ENCODE assay signal across 1 cellular context in the genomic region with DNA sequence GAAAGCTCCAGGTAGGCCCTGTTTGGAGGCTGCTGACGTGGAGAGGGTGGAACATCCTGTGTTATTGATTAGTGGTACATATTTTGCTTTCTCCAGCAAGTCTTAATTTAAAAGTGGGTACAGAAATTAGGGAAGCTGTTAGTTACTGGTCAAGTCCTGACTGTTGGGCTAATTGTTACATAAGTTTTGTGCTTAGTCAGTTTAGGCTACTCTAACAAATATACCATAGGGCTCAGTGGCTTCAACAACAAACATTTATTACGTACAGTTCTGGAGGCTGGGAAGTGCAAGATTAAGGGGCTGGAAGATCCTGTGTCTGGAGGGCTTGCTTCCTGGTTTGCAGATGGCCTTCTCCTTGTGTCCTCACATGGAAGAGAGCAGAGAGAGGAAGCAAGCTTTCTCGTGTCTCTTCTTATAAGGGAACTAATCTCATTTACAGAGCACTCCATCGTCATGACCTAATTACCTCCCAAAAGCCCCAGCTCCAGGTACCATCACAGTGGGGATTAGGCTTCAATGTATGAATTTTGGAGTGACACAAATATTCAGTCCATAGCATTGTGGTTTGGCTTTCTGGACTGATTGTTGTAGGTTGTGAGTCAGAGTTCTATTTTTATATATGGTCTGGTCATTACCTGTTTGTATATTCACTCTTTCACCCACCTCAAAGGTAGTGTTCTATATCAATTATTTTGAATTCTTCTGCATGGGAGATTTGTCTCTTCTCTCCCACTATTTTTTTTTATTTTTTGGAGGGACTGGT.
TF ChIP-seq lines count a peak whose summit lies in the region.

No MANE protein-coding gene starts in this region.

TF ChIP-seq in K562, 482 proteins besides CTCF, POLR2A, EP300 and RAD21 (continues in another document):
- TF ChIP-seq, protein P1, sequence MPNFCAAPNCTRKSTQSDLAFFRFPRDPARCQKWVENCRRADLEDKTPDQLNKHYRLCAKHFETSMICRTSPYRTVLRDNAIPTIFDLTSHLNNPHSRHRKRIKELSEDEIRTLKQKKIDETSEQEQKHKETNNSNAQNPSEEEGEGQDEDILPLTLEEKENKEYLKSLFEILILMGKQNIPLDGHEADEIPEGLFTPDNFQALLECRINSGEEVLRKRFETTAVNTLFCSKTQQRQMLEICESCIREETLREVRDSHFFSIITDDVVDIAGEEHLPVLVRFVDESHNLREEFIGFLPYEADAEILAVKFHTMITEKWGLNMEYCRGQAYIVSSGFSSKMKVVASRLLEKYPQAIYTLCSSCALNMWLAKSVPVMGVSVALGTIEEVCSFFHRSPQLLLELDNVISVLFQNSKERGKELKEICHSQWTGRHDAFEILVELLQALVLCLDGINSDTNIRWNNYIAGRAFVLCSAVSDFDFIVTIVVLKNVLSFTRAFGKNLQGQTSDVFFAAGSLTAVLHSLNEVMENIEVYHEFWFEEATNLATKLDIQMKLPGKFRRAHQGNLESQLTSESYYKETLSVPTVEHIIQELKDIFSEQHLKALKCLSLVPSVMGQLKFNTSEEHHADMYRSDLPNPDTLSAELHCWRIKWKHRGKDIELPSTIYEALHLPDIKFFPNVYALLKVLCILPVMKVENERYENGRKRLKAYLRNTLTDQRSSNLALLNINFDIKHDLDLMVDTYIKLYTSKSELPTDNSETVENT (CRISPR knock-in tag; IDR thresholded peaks at IDR 0.05) = no peak
- no peak for TF ChIP-seq RBM15 (IDR thresholded peaks at IDR 0.05; ENCODE audit: insufficient read depth, low read length)
- TF ChIP-seq SOX6 (IDR thresholded peaks at IDR 0.05) = 0 out of 2 replicates have a peak, but pooled peaks have one; percentile 20
- no peak for TF ChIP-seq NR4A1 (CRISPR knock-in tag; IDR thresholded peaks at IDR 0.05)
- 0 out of 2 replicates have a peak, but pooled peaks have one; percentile 20 for TF ChIP-seq NR4A1 (tag; IDR thresholded peaks at IDR 0.05)
- TF ChIP-seq HMG20A (CRISPR knock-in tag; conservative IDR thresholded peaks at IDR 0.05) = no peak
- TF ChIP-seq, protein P2, sequence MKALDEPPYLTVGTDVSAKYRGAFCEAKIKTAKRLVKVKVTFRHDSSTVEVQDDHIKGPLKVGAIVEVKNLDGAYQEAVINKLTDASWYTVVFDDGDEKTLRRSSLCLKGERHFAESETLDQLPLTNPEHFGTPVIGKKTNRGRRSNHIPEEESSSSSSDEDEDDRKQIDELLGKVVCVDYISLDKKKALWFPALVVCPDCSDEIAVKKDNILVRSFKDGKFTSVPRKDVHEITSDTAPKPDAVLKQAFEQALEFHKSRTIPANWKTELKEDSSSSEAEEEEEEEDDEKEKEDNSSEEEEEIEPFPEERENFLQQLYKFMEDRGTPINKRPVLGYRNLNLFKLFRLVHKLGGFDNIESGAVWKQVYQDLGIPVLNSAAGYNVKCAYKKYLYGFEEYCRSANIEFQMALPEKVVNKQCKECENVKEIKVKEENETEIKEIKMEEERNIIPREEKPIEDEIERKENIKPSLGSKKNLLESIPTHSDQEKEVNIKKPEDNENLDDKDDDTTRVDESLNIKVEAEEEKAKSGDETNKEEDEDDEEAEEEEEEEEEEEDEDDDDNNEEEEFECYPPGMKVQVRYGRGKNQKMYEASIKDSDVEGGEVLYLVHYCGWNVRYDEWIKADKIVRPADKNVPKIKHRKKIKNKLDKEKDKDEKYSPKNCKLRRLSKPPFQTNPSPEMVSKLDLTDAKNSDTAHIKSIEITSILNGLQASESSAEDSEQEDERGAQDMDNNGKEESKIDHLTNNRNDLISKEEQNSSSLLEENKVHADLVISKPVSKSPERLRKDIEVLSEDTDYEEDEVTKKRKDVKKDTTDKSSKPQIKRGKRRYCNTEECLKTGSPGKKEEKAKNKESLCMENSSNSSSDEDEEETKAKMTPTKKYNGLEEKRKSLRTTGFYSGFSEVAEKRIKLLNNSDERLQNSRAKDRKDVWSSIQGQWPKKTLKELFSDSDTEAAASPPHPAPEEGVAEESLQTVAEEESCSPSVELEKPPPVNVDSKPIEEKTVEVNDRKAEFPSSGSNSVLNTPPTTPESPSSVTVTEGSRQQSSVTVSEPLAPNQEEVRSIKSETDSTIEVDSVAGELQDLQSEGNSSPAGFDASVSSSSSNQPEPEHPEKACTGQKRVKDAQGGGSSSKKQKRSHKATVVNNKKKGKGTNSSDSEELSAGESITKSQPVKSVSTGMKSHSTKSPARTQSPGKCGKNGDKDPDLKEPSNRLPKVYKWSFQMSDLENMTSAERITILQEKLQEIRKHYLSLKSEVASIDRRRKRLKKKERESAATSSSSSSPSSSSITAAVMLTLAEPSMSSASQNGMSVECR (CRISPR knock-in tag; IDR thresholded peaks at IDR 0.05) = no peak
- TF ChIP-seq, protein P3, sequence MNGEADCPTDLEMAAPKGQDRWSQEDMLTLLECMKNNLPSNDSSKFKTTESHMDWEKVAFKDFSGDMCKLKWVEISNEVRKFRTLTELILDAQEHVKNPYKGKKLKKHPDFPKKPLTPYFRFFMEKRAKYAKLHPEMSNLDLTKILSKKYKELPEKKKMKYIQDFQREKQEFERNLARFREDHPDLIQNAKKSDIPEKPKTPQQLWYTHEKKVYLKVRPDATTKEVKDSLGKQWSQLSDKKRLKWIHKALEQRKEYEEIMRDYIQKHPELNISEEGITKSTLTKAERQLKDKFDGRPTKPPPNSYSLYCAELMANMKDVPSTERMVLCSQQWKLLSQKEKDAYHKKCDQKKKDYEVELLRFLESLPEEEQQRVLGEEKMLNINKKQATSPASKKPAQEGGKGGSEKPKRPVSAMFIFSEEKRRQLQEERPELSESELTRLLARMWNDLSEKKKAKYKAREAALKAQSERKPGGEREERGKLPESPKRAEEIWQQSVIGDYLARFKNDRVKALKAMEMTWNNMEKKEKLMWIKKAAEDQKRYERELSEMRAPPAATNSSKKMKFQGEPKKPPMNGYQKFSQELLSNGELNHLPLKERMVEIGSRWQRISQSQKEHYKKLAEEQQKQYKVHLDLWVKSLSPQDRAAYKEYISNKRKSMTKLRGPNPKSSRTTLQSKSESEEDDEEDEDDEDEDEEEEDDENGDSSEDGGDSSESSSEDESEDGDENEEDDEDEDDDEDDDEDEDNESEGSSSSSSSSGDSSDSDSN (IDR thresholded peaks at IDR 0.05; ENCODE audit: borderline replicate concordance in 1 of 2, low read depth in 2 of 2, low read length in 2 of 2) = no peak
- no peak for TF ChIP-seq MYBL2 (IDR thresholded peaks at IDR 0.05; ENCODE audit: low read depth)
- TF ChIP-seq MYBL2 (CRISPR knock-in tag; IDR thresholded peaks at IDR 0.05; ENCODE audit: borderline replicate concordance) = no peak
- TF ChIP-seq ARNT (IDR thresholded peaks at IDR 0.05) = 0 out of 4 replicates have a peak, but pooled peaks of 1 of the 2 experiments have one; percentile 4
- TF ChIP-seq, protein P4, sequence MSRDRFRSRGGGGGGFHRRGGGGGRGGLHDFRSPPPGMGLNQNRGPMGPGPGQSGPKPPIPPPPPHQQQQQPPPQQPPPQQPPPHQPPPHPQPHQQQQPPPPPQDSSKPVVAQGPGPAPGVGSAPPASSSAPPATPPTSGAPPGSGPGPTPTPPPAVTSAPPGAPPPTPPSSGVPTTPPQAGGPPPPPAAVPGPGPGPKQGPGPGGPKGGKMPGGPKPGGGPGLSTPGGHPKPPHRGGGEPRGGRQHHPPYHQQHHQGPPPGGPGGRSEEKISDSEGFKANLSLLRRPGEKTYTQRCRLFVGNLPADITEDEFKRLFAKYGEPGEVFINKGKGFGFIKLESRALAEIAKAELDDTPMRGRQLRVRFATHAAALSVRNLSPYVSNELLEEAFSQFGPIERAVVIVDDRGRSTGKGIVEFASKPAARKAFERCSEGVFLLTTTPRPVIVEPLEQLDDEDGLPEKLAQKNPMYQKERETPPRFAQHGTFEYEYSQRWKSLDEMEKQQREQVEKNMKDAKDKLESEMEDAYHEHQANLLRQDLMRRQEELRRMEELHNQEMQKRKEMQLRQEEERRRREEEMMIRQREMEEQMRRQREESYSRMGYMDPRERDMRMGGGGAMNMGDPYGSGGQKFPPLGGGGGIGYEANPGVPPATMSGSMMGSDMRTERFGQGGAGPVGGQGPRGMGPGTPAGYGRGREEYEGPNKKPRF (IDR thresholded peaks at IDR 0.05; ENCODE audit: low read depth, low read length) = no peak
- TF ChIP-seq ZBTB8A (IDR thresholded peaks at IDR 0.05; ENCODE audit: partially characterized antibody) = no peak
- no peak for TF ChIP-seq ZNF41 (CRISPR knock-in tag; conservative IDR thresholded peaks at IDR 0.05)
- TF ChIP-seq ZNF431 (CRISPR knock-in tag; IDR thresholded peaks at IDR 0.05) = 0 out of 2 replicates have a peak, but pooled peaks have one; percentile 14
- TF ChIP-seq, protein P5, sequence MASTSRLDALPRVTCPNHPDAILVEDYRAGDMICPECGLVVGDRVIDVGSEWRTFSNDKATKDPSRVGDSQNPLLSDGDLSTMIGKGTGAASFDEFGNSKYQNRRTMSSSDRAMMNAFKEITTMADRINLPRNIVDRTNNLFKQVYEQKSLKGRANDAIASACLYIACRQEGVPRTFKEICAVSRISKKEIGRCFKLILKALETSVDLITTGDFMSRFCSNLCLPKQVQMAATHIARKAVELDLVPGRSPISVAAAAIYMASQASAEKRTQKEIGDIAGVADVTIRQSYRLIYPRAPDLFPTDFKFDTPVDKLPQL (IDR thresholded peaks at IDR 0.05; ENCODE audit: extremely low read depth, insufficient read length) = no peak
- TF ChIP-seq YY1 (IDR thresholded peaks at IDR 0.05; ENCODE audit: borderline replicate concordance in 1 of 3, control insufficient read depth in 1 of 3, extremely low read depth in 1 of 3, insufficient read depth in 3 of 3, insufficient read length in 1 of 3, insufficient replicate concordance in 2 of 3, low read depth in 1 of 3, low read length in 2 of 3) = no peak
- 0 out of 2 replicates have a peak, but pooled peaks have one; percentile 4 for TF ChIP-seq EHMT2 (IDR thresholded peaks at IDR 0.05)
- TF ChIP-seq, protein P6, sequence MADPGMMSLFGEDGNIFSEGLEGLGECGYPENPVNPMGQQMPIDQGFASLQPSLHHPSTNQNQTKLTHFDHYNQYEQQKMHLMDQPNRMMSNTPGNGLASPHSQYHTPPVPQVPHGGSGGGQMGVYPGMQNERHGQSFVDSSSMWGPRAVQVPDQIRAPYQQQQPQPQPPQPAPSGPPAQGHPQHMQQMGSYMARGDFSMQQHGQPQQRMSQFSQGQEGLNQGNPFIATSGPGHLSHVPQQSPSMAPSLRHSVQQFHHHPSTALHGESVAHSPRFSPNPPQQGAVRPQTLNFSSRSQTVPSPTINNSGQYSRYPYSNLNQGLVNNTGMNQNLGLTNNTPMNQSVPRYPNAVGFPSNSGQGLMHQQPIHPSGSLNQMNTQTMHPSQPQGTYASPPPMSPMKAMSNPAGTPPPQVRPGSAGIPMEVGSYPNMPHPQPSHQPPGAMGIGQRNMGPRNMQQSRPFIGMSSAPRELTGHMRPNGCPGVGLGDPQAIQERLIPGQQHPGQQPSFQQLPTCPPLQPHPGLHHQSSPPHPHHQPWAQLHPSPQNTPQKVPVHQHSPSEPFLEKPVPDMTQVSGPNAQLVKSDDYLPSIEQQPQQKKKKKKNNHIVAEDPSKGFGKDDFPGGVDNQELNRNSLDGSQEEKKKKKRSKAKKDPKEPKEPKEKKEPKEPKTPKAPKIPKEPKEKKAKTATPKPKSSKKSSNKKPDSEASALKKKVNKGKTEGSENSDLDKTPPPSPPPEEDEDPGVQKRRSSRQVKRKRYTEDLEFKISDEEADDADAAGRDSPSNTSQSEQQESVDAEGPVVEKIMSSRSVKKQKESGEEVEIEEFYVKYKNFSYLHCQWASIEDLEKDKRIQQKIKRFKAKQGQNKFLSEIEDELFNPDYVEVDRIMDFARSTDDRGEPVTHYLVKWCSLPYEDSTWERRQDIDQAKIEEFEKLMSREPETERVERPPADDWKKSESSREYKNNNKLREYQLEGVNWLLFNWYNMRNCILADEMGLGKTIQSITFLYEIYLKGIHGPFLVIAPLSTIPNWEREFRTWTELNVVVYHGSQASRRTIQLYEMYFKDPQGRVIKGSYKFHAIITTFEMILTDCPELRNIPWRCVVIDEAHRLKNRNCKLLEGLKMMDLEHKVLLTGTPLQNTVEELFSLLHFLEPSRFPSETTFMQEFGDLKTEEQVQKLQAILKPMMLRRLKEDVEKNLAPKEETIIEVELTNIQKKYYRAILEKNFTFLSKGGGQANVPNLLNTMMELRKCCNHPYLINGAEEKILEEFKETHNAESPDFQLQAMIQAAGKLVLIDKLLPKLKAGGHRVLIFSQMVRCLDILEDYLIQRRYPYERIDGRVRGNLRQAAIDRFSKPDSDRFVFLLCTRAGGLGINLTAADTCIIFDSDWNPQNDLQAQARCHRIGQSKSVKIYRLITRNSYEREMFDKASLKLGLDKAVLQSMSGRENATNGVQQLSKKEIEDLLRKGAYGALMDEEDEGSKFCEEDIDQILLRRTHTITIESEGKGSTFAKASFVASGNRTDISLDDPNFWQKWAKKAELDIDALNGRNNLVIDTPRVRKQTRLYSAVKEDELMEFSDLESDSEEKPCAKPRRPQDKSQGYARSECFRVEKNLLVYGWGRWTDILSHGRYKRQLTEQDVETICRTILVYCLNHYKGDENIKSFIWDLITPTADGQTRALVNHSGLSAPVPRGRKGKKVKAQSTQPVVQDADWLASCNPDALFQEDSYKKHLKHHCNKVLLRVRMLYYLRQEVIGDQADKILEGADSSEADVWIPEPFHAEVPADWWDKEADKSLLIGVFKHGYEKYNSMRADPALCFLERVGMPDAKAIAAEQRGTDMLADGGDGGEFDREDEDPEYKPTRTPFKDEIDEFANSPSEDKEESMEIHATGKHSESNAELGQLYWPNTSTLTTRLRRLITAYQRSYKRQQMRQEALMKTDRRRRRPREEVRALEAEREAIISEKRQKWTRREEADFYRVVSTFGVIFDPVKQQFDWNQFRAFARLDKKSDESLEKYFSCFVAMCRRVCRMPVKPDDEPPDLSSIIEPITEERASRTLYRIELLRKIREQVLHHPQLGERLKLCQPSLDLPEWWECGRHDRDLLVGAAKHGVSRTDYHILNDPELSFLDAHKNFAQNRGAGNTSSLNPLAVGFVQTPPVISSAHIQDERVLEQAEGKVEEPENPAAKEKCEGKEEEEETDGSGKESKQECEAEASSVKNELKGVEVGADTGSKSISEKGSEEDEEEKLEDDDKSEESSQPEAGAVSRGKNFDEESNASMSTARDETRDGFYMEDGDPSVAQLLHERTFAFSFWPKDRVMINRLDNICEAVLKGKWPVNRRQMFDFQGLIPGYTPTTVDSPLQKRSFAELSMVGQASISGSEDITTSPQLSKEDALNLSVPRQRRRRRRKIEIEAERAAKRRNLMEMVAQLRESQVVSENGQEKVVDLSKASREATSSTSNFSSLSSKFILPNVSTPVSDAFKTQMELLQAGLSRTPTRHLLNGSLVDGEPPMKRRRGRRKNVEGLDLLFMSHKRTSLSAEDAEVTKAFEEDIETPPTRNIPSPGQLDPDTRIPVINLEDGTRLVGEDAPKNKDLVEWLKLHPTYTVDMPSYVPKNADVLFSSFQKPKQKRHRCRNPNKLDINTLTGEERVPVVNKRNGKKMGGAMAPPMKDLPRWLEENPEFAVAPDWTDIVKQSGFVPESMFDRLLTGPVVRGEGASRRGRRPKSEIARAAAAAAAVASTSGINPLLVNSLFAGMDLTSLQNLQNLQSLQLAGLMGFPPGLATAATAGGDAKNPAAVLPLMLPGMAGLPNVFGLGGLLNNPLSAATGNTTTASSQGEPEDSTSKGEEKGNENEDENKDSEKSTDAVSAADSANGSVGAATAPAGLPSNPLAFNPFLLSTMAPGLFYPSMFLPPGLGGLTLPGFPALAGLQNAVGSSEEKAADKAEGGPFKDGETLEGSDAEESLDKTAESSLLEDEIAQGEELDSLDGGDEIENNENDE (IDR thresholded peaks at IDR 0.05; ENCODE audit: low read depth, low read length) = no peak
- TF ChIP-seq, protein P7, sequence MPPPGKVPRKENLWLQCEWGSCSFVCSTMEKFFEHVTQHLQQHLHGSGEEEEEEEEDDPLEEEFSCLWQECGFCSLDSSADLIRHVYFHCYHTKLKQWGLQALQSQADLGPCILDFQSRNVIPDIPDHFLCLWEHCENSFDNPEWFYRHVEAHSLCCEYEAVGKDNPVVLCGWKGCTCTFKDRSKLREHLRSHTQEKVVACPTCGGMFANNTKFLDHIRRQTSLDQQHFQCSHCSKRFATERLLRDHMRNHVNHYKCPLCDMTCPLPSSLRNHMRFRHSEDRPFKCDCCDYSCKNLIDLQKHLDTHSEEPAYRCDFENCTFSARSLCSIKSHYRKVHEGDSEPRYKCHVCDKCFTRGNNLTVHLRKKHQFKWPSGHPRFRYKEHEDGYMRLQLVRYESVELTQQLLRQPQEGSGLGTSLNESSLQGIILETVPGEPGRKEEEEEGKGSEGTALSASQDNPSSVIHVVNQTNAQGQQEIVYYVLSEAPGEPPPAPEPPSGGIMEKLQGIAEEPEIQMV (tag; conservative IDR thresholded peaks at IDR 0.05; ENCODE audit: low read depth) = no peak
- no peak for TF ChIP-seq SLC30A9 (CRISPR knock-in tag; IDR thresholded peaks at IDR 0.05)
